Comparison of ENCODE assay signal across 25 cellular contexts in genomic region chr13:67833564-67833963, GRCh38.
"Had no signal": no experiment of that assay in that cellular context is flagged by ENCODE, and none has a peak within 500 bp of the region (broad histone marks: within the 10 kb centered on the region; RNA-seq: fewer than 3 reads in every experiment).

No MANE protein-coding gene starts in this region.

- H3K4me3 ChIP-seq: ascending aorta, gastroesophageal sphincter, neural progenitor cell, suprapubic skin, tibial artery had no signal

- FAIRE-seq: endothelial cell of umbilical vein, keratinocyte had no signal

- H3K27ac ChIP-seq: ascending aorta, gastroesophageal sphincter, neural progenitor cell, suprapubic skin, tibial artery, WERI-Rb-1 had no signal

- H3K27me3 ChIP-seq: ascending aorta, gastroesophageal sphincter, neural progenitor cell, suprapubic skin, tibial artery had no signal

- DNase-seq: activated CD4-positive, alpha-beta T cell treated with anti-CD3 and anti-CD28 coated beads for 48 hours; activated CD4-positive, alpha-beta T cell treated with anti-CD3 and anti-CD28 coated beads, Interleukin-2, amount 50 U/mL, for 48 hours; activated CD8-positive, alpha-beta memory T cell treated with anti-CD3 and anti-CD28 coated beads for 24 hours; activated effector memory CD4-positive, alpha-beta T cell treated with anti-CD3 and anti-CD28 coated beads, Interleukin-2, amount 50 U/mL, for 16 hours; activated naive CD4-positive, alpha-beta T cell treated with anti-CD3 and anti-CD28 coated beads for 36 hours; activated naive CD8-positive, alpha-beta T cell treated with anti-CD3 and anti-CD28 coated beads, Interleukin-2, amount 10 ng/mL, durations not matched to agents 7 days and 5 days; cortex of kidney; hippocampal formation; left cardiac atrium; naive thymus-derived CD4-positive, alpha-beta T cell; occipital lobe; posterior cingulate gyrus; right cardiac atrium; stimulated activated CD4-positive, alpha-beta T cell treated with anti-CD3 and anti-CD28 coated beads, Interleukin-15, amount 100 ng/mL, for 24 hours; stimulated activated naive CD4-positive, alpha-beta T cell; T1000; tibial artery; WERI-Rb-1 had no signal

- ATAC-seq: activated CD4-positive, CD25-positive, alpha-beta regulatory T cell treated with anti-CD3 and anti-CD28 coated beads, Interleukin-2, amount 50 U/mL, for 24 hours; gastroesophageal sphincter; left cardiac atrium; naive thymus-derived CD4-positive, alpha-beta T cell; right cardiac atrium had no signal

- H3K4me1 ChIP-seq: ascending aorta, gastroesophageal sphincter, neural progenitor cell, suprapubic skin, tibial artery had no signal

- H3K9me3 ChIP-seq: ascending aorta, suprapubic skin had no signal

- H3K36me3 ChIP-seq: ascending aorta, gastroesophageal sphincter, neural progenitor cell, suprapubic skin, tibial artery, WERI-Rb-1 had no signal
